Comparison of ENCODE assay signal across 27 cellular contexts in the genomic region with DNA sequence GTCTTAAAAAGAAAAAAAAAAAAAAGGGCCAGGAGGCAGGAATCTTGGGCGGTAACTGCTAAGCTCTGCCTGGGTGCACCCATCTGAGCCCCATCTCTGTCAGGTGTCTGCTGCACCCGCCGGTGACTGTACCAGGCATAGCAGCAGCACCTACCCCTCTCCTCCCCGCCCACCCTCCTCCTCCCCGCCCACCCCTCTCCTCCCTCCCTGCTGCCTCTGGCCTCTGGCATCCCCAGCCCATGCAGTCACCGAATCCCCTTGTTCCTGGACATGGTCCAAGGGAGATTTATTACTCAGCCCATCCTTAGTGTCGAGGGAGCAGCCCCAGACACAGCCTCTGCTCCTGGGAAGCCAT.
A peak's percentile ranks its signal among the peaks of the same experiment; 100 is the strongest.
DNase-seq lines count a peak whose midpoint lies in the region; ATAC-seq, FAIRE-seq and TF ChIP-seq lines count a peak whose summit lies in the region.
"Had no signal": no experiment of that assay in that cellular context is flagged by ENCODE, and none has a peak within 500 bp of the region (broad histone marks: within the 10 kb centered on the region; RNA-seq: fewer than 3 reads in every experiment).

No MANE protein-coding gene starts in this region.

- H3K27me3 Mint-ChIP-seq in brain = peaks cover 17% of the 10 kb centered on the region
- H3K27me3 Mint-ChIP-seq: activated T-cell treated with anti-CD3 and anti-CD28 coated beads, Interleukin-2, amount 50 U/mL, for 24 hours had no signal

- no peaks in the 10 kb centered on the region for H4K20me1 ChIP-seq in HCT116 (ENCODE audit: insufficient read depth)

- POLR2A ChIA-PET in HCT116 (lab: Charles Lee) = no interaction called here

- H3K4me3 ChIP-seq in right atrium auricular region (no peak overlapping the region), HCT116 (replicated peaks in 1 of 2; ENCODE audit: low read depth in 1 of 2, low read length in 2 of 2) (no peak overlapping the region), pancreas (no peak overlapping the region)

- no peaks in the 10 kb centered on the region for H3K36me3 Mint-ChIP-seq in brain

- no peak for TF ChIP-seq POLR2A in HCT116 (IDR thresholded peaks at IDR 0.05; ENCODE audit: borderline replicate concordance, extremely low read depth, insufficient read depth, insufficient read length)

- CTCF ChIA-PET in HCT116 (lab: Charles Lee) = no interaction called here

- intact Hi-C loops in Right ventricle myocardium inferior (cut with DNase I) (no loop called here), HCT116 (cut with micrococcal nuclease) (no loop called here), pancreas (cut with DNase I) (no loop called here)

- FAIRE-seq in pancreas (lab: Jason Lieb, UNC) = no peak
- no peak for FAIRE-seq in D721Med (lab: Jason Lieb, UNC)
- FAIRE-seq: frontal cortex, HTR-8/SVneo had no signal

- ATAC-seq in Right ventricle myocardium inferior = no peak
- 0 out of 2 replicates have a peak, but pooled peaks have one; percentile 28 for ATAC-seq in HCT116
- ATAC-seq in GM21526 (IDR thresholded peaks at IDR 0.05; ENCODE audit: low FRiP score, unreplicated experiment) = no peak
- no peak for ATAC-seq in pancreas
- ATAC-seq: activated CD8-positive, alpha-beta T cell treated with anti-CD3 and anti-CD28 coated beads, Interleukin-2, amount 10 ng/mL, durations not matched to agents 7 days and 5 days; left cardiac atrium; right cardiac atrium had no signal

- WGBS in pancreas, 2 donors = 46 to 55% methylated on average over 7 of the region's 7 CpGs

- H3K4me3 Mint-ChIP-seq in brain = no peak overlapping the region
- H3K4me3 Mint-ChIP-seq: activated CD8-positive, alpha-beta T cell treated with anti-CD3 and anti-CD28 coated beads, Interleukin-2, amount 10 ng/mL, durations not matched to agents 7 days and 5 days; activated T-cell treated with anti-CD3 and anti-CD28 coated beads, Interleukin-2, amount 50 U/mL, for 24 hours; central memory CD8-positive, alpha-beta T cell; nephron; T-helper 2 cell treated with Interferon-gamma antibody and Interleukin-4, amounts not matched to agents 5 μg/mL and 100 μg/mL, for 36 hours had no signal

- RAD21 ChIA-PET in HCT116 (lab: Charles Lee; ENCODE audit: low non-redundant PET in 1 of 2, low total read pairs in 2 of 2, uncharacterized antibody in 2 of 2, unreplicated experiment in 2 of 2) = no interaction called here

- TF ChIP-seq RAD21 in HCT116 (IDR thresholded peaks at IDR 0.05; ENCODE audit: low read depth) = no peak

- H3K4me1 Mint-ChIP-seq in brain = peaks cover 56% of the 10 kb centered on the region

- H2AFZ ChIP-seq in HCT116 (ENCODE audit: low read depth, low read length, poor library complexity, severe bottlenecking) = no peak overlapping the region
- H2AFZ ChIP-seq: parathyroid adenoma had no signal

- no peaks in the 10 kb centered on the region for H3K79me2 ChIP-seq in HCT116 (ENCODE audit: insufficient read depth, low read length)
- H3K79me2 ChIP-seq: parathyroid adenoma had no signal

- H3K27ac Mint-ChIP-seq in brain = peak overlapping the region in 4 of 5 experiments; percentile 80 to 97 (median 88)
- H3K27ac Mint-ChIP-seq: activated CD8-positive, alpha-beta T cell treated with anti-CD3 and anti-CD28 coated beads, Interleukin-2, amount 10 ng/mL, durations not matched to agents 7 days and 5 days; activated T-cell treated with anti-CD3 and anti-CD28 coated beads, Interleukin-2, amount 50 U/mL, for 24 hours; T-helper 2 cell treated with Interferon-gamma antibody and Interleukin-4, amounts not matched to agents 5 μg/mL and 100 μg/mL, for 36 hours had no signal

- H3K27me3 ChIP-seq in right atrium auricular region = no peaks in the 10 kb centered on the region
- H3K27me3 ChIP-seq in HCT116 (ENCODE audit: insufficient read depth, low read length) = no peaks in the 10 kb centered on the region
- H3K27me3 ChIP-seq in pancreas = no peaks in the 10 kb centered on the region

- H3K4me1 ChIP-seq in right atrium auricular region (peaks cover 0 to 9% of the 10 kb centered on the region in 2 donors), HCT116 (ENCODE audit: control insufficient read depth in 1 of 2, insufficient read depth in 2 of 2, low read length in 2 of 2) (no peaks in the 10 kb centered on the region; a peak in 1 of 4 replicates), pancreas (no peaks in the 10 kb centered on the region)
- H3K4me1 ChIP-seq: parathyroid adenoma had no signal

- no peaks in the 10 kb centered on the region for H3K36me3 ChIP-seq in right atrium auricular region
- H3K36me3 ChIP-seq in HCT116 (ENCODE audit: control insufficient read depth in 1 of 2, insufficient read depth in 2 of 2, low read length in 2 of 2) = no peaks in the 10 kb centered on the region
- no peaks in the 10 kb centered on the region for H3K36me3 ChIP-seq in pancreas

- TF ChIP-seq CTCF in right atrium auricular region (IDR thresholded peaks at IDR 0.05) (no peak), HCT116 (IDR thresholded peaks at IDR 0.05 in 2 of 3, conservative IDR thresholded peaks at IDR 0.05 in 1 of 3; ENCODE audit: borderline replicate concordance in 1 of 3, insufficient read depth in 1 of 3, low read depth in 2 of 3, low read length in 2 of 3) (no peak), brain (conservative IDR thresholded peaks at IDR 0.05) (no peak), pancreas (IDR thresholded peaks at IDR 0.05) (no peak), D721Med (IDR thresholded peaks at IDR 0.05; ENCODE audit: insufficient read depth, missing control alignments) (no peak)

- H3K9ac ChIP-seq in HCT116 (ENCODE audit: low read length) = no peak overlapping the region
- H3K9ac ChIP-seq: parathyroid adenoma had no signal

- peaks cover 0 to 14% (median 7%) of the 10 kb centered on the region in 5 experiments for H3K9me3 Mint-ChIP-seq in brain
- H3K9me3 Mint-ChIP-seq: activated T-cell treated with anti-CD3 and anti-CD28 coated beads, Interleukin-2, amount 50 U/mL, for 24 hours; central memory CD8-positive, alpha-beta T cell; nephron; T-helper 2 cell treated with Interferon-gamma antibody and Interleukin-4, amounts not matched to agents 5 μg/mL and 100 μg/mL, for 36 hours had no signal

- DNase-seq in right atrium auricular region (ENCODE audit: low spot score) = peak; percentile 9
- no peak for DNase-seq in Right ventricle myocardium inferior (ENCODE audit: missing footprints)
- DNase-seq in HCT116 (ENCODE audit: low read depth, low spot score) = no peak
- no peak for DNase-seq in pancreas
- DNase-seq in D721Med (ENCODE audit: insufficient read length, low spot score) = no peak
- DNase-seq: activated gamma-delta T cell; C1 segment of cervical spinal cord; KBM-7; left cardiac atrium; mammary epithelial cell; MM.1S; NCI-H1417 treated with DMSO at 0.1 percent for 48 hours; NCI-H748 treated with DMSO at 0.1 percent for 48 hours; stimulated activated CD4-positive, alpha-beta T cell treated with anti-CD3 and anti-CD28 coated beads, Interleukin-2, amount 100 ng/mL, for 48 hours; trophoblast cell had no signal

- no peak overlapping the region for H3K27ac ChIP-seq in right atrium auricular region
- no peak overlapping the region for H3K27ac ChIP-seq in HCT116 (ENCODE audit: low read depth, low read length)
- no peak overlapping the region for H3K27ac ChIP-seq in pancreas
- H3K27ac ChIP-seq: parathyroid adenoma, RWPE1 had no signal

- H3K9me2 ChIP-seq in HCT116 (ENCODE audit: insufficient read depth) = no peaks in the 10 kb centered on the region

- H3K4me2 ChIP-seq in HCT116 (ENCODE audit: low read length) = no peak overlapping the region

- H3K9me3 ChIP-seq in right atrium auricular region (no peaks in the 10 kb centered on the region), HCT116 (ENCODE audit: control insufficient read depth in 1 of 2, insufficient read depth in 1 of 2, low read depth in 1 of 2, low read length in 2 of 2) (no peaks in the 10 kb centered on the region), pancreas (no peaks in the 10 kb centered on the region)

- no TSS peak for BruUV-seq in HCT116 (replicated peaks; lab: Mats Ljungman, UMichigan)

TF ChIP-seq in HCT116, 20 proteins besides CTCF, POLR2A, EP300 and RAD21:
- no peak for TF ChIP-seq SRF (IDR thresholded peaks at IDR 0.05; ENCODE audit: low read depth)
- no peak for TF ChIP-seq ELF1 (IDR thresholded peaks at IDR 0.05; ENCODE audit: borderline replicate concordance, low read depth)
- TF ChIP-seq ZNF274 (IDR thresholded peaks at IDR 0.05; ENCODE audit: low read depth, low read length) = no peak
- TF ChIP-seq, protein P1, sequence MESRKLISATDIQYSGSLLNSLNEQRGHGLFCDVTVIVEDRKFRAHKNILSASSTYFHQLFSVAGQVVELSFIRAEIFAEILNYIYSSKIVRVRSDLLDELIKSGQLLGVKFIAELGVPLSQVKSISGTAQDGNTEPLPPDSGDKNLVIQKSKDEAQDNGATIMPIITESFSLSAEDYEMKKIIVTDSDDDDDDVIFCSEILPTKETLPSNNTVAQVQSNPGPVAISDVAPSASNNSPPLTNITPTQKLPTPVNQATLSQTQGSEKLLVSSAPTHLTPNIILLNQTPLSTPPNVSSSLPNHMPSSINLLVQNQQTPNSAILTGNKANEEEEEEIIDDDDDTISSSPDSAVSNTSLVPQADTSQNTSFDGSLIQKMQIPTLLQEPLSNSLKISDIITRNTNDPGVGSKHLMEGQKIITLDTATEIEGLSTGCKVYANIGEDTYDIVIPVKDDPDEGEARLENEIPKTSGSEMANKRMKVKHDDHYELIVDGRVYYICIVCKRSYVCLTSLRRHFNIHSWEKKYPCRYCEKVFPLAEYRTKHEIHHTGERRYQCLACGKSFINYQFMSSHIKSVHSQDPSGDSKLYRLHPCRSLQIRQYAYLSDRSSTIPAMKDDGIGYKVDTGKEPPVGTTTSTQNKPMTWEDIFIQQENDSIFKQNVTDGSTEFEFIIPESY (IDR thresholded peaks at IDR 0.05; ENCODE audit: extremely low read depth, insufficient replicate concordance, low read length) = no peak
- TF ChIP-seq CBX3 (IDR thresholded peaks at IDR 0.05; ENCODE audit: low read depth) = no peak
- no peak for TF ChIP-seq SIN3A (IDR thresholded peaks at IDR 0.05; ENCODE audit: low read depth)
- TF ChIP-seq, protein P2, sequence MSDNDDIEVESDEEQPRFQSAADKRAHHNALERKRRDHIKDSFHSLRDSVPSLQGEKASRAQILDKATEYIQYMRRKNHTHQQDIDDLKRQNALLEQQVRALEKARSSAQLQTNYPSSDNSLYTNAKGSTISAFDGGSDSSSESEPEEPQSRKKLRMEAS (IDR thresholded peaks at IDR 0.05) = no peak
- no peak for TF ChIP-seq EZH2 (IDR thresholded peaks at IDR 0.05)
- TF ChIP-seq, protein P3, sequence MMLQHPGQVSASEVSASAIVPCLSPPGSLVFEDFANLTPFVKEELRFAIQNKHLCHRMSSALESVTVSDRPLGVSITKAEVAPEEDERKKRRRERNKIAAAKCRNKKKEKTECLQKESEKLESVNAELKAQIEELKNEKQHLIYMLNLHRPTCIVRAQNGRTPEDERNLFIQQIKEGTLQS (IDR thresholded peaks at IDR 0.05) = no peak
- TF ChIP-seq ZFX (IDR thresholded peaks at IDR 0.05) = no peak
- no peak for TF ChIP-seq TCF7L2 (IDR thresholded peaks at IDR 0.05; ENCODE audit: borderline replicate concordance, extremely low read depth, insufficient read depth, insufficient read length)
- TF ChIP-seq YY1 (IDR thresholded peaks at IDR 0.05; ENCODE audit: extremely low read depth, insufficient replicate concordance, low read depth, low read length) = no peak
- no peak for TF ChIP-seq JUND (IDR thresholded peaks at IDR 0.05)
